Comparison of ENCODE assay signal across 8 cellular contexts in the genomic region with DNA sequence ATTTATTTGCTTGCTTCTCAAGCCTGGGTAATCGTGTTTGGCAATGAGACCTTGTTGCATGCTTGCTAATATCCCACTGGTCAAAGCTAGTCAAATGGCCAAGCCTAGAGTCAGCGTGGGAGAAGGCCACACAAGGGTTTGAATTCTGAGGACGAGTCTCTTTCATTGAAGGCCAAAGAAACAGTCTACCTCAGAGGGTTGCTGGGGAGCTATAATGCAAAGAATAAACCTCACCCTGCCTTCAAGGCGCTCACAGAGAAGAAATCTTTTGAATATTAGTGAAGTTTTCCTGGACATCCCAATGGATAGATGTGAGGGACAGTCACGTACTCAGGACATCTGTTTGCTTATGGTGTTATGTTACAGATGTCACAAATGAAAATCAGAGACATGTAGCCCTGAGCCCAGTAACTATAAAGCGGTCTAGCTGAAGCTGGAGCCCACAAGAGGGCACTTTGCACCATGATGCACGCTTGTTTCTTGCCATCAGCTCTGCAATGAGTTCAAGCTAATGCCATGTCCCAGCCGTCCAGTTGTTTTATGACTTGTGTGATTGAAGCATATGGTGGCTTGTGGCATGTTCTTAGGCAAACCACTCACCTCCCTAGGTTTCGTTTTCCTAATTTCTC. TPM values are rescaled to one million over a fixed set of nuclear protein-coding genes. Genes with fewer than 3 reads are reported as not detected.
A peak's percentile ranks its signal among the peaks of the same experiment; 100 is the strongest.
DNase-seq lines count a peak whose midpoint lies in the region; ATAC-seq and TF ChIP-seq lines count a peak whose summit lies in the region.

No MANE protein-coding gene starts in this region.

- H3K4me3 ChIP-seq in cardiac muscle cell (no peak overlapping the region), rectal smooth muscle tissue (ENCODE audit: low read length) (peak overlapping the region; percentile 77)

- H3K27me3 Mint-ChIP-seq in activated naive CD4-positive, alpha-beta T cell treated with anti-CD3 and anti-CD28 coated beads, Interleukin-2, amount 50 U/mL, for 24 hours: peaks cover 6% of the 10 kb centered on the region

- peaks cover 12% of the 10 kb centered on the region for H3K4me1 ChIP-seq in cardiac muscle cell (ENCODE audit: low read depth)
- H3K4me1 ChIP-seq in rectal smooth muscle tissue (ENCODE audit: control insufficient read depth, insufficient read depth, low read length): peaks cover 4% of the 10 kb centered on the region

- ATAC-seq in GM18867 (IDR thresholded peaks at IDR 0.05; ENCODE audit: unreplicated experiment): peak; percentile 96
- ATAC-seq in HG03103 (IDR thresholded peaks at IDR 0.05; ENCODE audit: low read depth, unreplicated experiment): peak; percentile 90

- peaks cover 22% of the 10 kb centered on the region for H3K4me1 Mint-ChIP-seq in activated naive CD4-positive, alpha-beta T cell treated with anti-CD3 and anti-CD28 coated beads, Interleukin-2, amount 50 U/mL, for 24 hours

- no peak overlapping the region for H3K27ac Mint-ChIP-seq in activated naive CD4-positive, alpha-beta T cell treated with anti-CD3 and anti-CD28 coated beads, Interleukin-2, amount 50 U/mL, for 24 hours

- peak; percentile 76 for DNase-seq in NCI-H748 (lab: John Stamatoyannopoulos, UW; ENCODE audit: unreplicated experiment)
- DNase-seq in cardiac muscle cell (ENCODE audit: low read depth in 1 of 2, low spot score in 1 of 2): peak; percentile 59 to 71
- DNase-seq in 8988T: no peak

- no peaks in the 10 kb centered on the region for H3K9me3 ChIP-seq in cardiac muscle cell (ENCODE audit: low read depth)

- no peaks in the 10 kb centered on the region for H3K9me3 Mint-ChIP-seq in activated naive CD4-positive, alpha-beta T cell treated with anti-CD3 and anti-CD28 coated beads, Interleukin-2, amount 50 U/mL, for 24 hours

- H3K27ac ChIP-seq in C4-2B (no peak overlapping the region), cardiac muscle cell (no peak overlapping the region), rectal smooth muscle tissue (ENCODE audit: low read depth, low read length) (peak overlapping the region; percentile 72)

- peak overlapping the region; percentile 70 for H3K4me3 Mint-ChIP-seq in activated naive CD4-positive, alpha-beta T cell treated with anti-CD3 and anti-CD28 coated beads, Interleukin-2, amount 50 U/mL, for 24 hours

- H3K27me3 ChIP-seq in cardiac muscle cell (no peaks in the 10 kb centered on the region), rectal smooth muscle tissue (ENCODE audit: control insufficient read depth, insufficient read depth, low read length) (no peaks in the 10 kb centered on the region)

- H3K9ac ChIP-seq in rectal smooth muscle tissue (ENCODE audit: low read length): no peak overlapping the region

- no peaks in the 10 kb centered on the region for H3K36me3 Mint-ChIP-seq in activated naive CD4-positive, alpha-beta T cell treated with anti-CD3 and anti-CD28 coated beads, Interleukin-2, amount 50 U/mL, for 24 hours

- TF ChIP-seq CTCF in C4-2B (conservative IDR thresholded peaks at IDR 0.05) (peak; percentile 74), cardiac muscle cell (IDR thresholded peaks at IDR 0.05; ENCODE audit: low read depth, low read length) (peak; percentile 58)

- H3K36me3 ChIP-seq in cardiac muscle cell (no peaks in the 10 kb centered on the region), rectal smooth muscle tissue (ENCODE audit: control insufficient read depth, insufficient read depth, low read length) (no peaks in the 10 kb centered on the region)

RNA-seq across cellular contexts. Expression of a gene that starts 1.1 kb away (rescaled TPM):
- total RNA-seq in cardiac muscle cell: 0.21 TPM in 1 of 2 replicates, not detected in the other
- not detected in 2 replicates for polyA plus RNA-seq in cardiac muscle cell

RNA-seq across cellular contexts. Expression of a gene that starts 36.6 kb away (rescaled TPM):
- 9.1 and 9.8 TPM in 2 replicates for total RNA-seq in cardiac muscle cell
- polyA plus RNA-seq in cardiac muscle cell: 9.4 and 14.1 TPM in 2 replicates
